12 cellular contexts compared by ENCODE assay signal in genomic region chr21:45829566-45830147, GRCh38.
DNase-seq lines count a peak whose midpoint lies in the region; ATAC-seq and TF ChIP-seq lines count a peak whose summit lies in the region.
"Had no signal": no experiment of that assay in that cellular context is flagged by ENCODE, and none has a peak within 500 bp of the region (broad histone marks: within the 10 kb centered on the region; RNA-seq: fewer than 3 reads in every experiment).

No MANE protein-coding gene starts in this region.

- no peak overlapping the region for H2BK20ac ChIP-seq in IMR-90 (ENCODE audit: low read depth, low read length)

- peak overlapping the region; percentile 47 for H2AFZ ChIP-seq in IMR-90 (replicated peaks; ENCODE audit: low read length, poor library complexity)

- dilution Hi-C loops in IMR-90 (cut with HindIII; ENCODE audit: low sequenced_read_pairs, unreplicated experiment) = no loop called here

- H4K8ac ChIP-seq in IMR-90 (ENCODE audit: low read depth in 2 of 2, low read length in 2 of 2) = no peak overlapping the region

- in situ Hi-C loops in IMR-90 (cut with MboI; ENCODE audit: low sequenced_read_pairs) = loop anchor here (10.0 kb wide), 2 partner anchors 365 to 685 kb away; no protein-coding TSS in a partner anchor

- H3K27ac Mint-ChIP-seq in activated naive CD4-positive, alpha-beta T cell treated with anti-CD3 and anti-CD28 coated beads, Interleukin-2, amount 10 ng/mL, durations not matched to agents 7 days and 5 days = no peak overlapping the region

- peak overlapping the region in 3 of 11 experiments; percentile 43 to 73 (median 47); a peak in 4 of 22 replicates for H3K9ac ChIP-seq in BLaER1 treated with 17β-estradiol and CSF1 and Interleukin-3, amounts not matched to agents 10 nM and 100 nM
- H3K9ac ChIP-seq in IMR-90 (ENCODE audit: low read depth, low read length) = no peak overlapping the region

- H3K79me1 ChIP-seq in IMR-90 (ENCODE audit: low read depth in 1 of 2, low read length in 2 of 2) = no peaks in the 10 kb centered on the region

- no peak overlapping the region for H3K4me3 Mint-ChIP-seq in activated naive CD4-positive, alpha-beta T cell treated with anti-CD3 and anti-CD28 coated beads, Interleukin-2, amount 10 ng/mL, durations not matched to agents 7 days and 5 days

- no peaks in the 10 kb centered on the region for H3K27me3 Mint-ChIP-seq in activated naive CD4-positive, alpha-beta T cell treated with anti-CD3 and anti-CD28 coated beads, Interleukin-2, amount 10 ng/mL, durations not matched to agents 7 days and 5 days

- peaks cover 14% of the 10 kb centered on the region for H3K4me1 Mint-ChIP-seq in activated naive CD4-positive, alpha-beta T cell treated with anti-CD3 and anti-CD28 coated beads, Interleukin-2, amount 10 ng/mL, durations not matched to agents 7 days and 5 days

- CTCF ChIA-PET in IMR-90 (lab: Yijun Ruan, JAX) = no interaction called here
- CTCF ChIA-PET in activated naive CD4-positive, alpha-beta T cell treated with anti-CD3 and anti-CD28 coated beads, Interleukin-2, amount 10 ng/mL, durations not matched to agents 7 days and 5 days (lab: Charles Lee) = interaction anchor here (1.3 kb wide), 1 partner anchor 52 kb away, joined by 3 read pairs; no protein-coding TSS in a partner anchor

- no peaks in the 10 kb centered on the region for H3K27me3 ChIP-seq in BLaER1 treated with 17β-estradiol and CSF1 and Interleukin-3, amounts not matched to agents 10 nM and 100 nM
- H3K27me3 ChIP-seq in IMR-90 (ENCODE audit: control insufficient read depth, insufficient read depth, low read length) (no peaks in the 10 kb centered on the region; the same call in 1 of the 2 replicates), spleen (replicated peaks in 1 of 7) (no peaks in the 10 kb centered on the region)

- ATAC-seq in IMR-90 (ENCODE audit: low read depth) (no peak), GM21447 (IDR thresholded peaks at IDR 0.05; ENCODE audit: unreplicated experiment) (no peak)

- H3K4me3 ChIP-seq in BLaER1 treated with 17β-estradiol and CSF1 and Interleukin-3, amounts not matched to agents 10 nM and 100 nM = no peak overlapping the region
- H3K4me3 ChIP-seq in IMR-90 (ENCODE audit: insufficient read depth, low read depth, low read length) (no peak overlapping the region), spleen (no peak overlapping the region)
- H3K4me3 ChIP-seq: SJCRH30 had no signal

- peaks cover 17 to 37% (median 26%) of the 10 kb centered on the region in 11 experiments for H3K9me3 ChIP-seq in BLaER1 treated with 17β-estradiol and CSF1 and Interleukin-3, amounts not matched to agents 10 nM and 100 nM (replicated peaks in 1 of 11)
- no peaks in the 10 kb centered on the region for H3K9me3 ChIP-seq in IMR-90 (ENCODE audit: control insufficient read depth, insufficient read depth, low read length)
- peaks cover 0 to 11% (median 0%) of the 10 kb centered on the region in 8 donors for H3K9me3 ChIP-seq in spleen
- H3K9me3 ChIP-seq: SJCRH30 had no signal

- no peak overlapping the region for H3K23ac ChIP-seq in IMR-90 (ENCODE audit: low read depth, low read length)

- H2AK9ac ChIP-seq in IMR-90 (replicated peaks; ENCODE audit: low read depth, low read length, poor library complexity) = no peak overlapping the region

- H2BK120ac ChIP-seq in IMR-90 (ENCODE audit: low read depth, low read length) = no peak overlapping the region

- DNase-seq in IMR-90 (no peak), ecto neural progenitor cell (ENCODE audit: low spot score) (peak; percentile 36), spleen (peak; percentile 43), C1 segment of cervical spinal cord (lab: John Stamatoyannopoulos, UW) (no peak)
- DNase-seq in activated naive CD4-positive, alpha-beta T cell treated with anti-CD3 and anti-CD28 coated beads, Interleukin-2, amount 10 ng/mL, durations not matched to agents 7 days and 5 days = no peak
- DNase-seq: ACHN, GF-D8, OCI-M1, RPMI8226, SJCRH30 had no signal

- no peaks in the 10 kb centered on the region for H3K9me1 ChIP-seq in IMR-90 (ENCODE audit: insufficient read depth, low read length)

- H3K56ac ChIP-seq in IMR-90 (ENCODE audit: extremely low read depth, insufficient read depth, low read length) = no peak overlapping the region

- no peak overlapping the region; the same call in 1 of the 2 replicates for H4K91ac ChIP-seq in IMR-90 (ENCODE audit: insufficient read depth, low read depth, low read length)

- no peak overlapping the region for H4K5ac ChIP-seq in IMR-90 (ENCODE audit: low read depth, low read length)

- H3K36me3 ChIP-seq in BLaER1 treated with 17β-estradiol and CSF1 and Interleukin-3, amounts not matched to agents 10 nM and 100 nM = peaks cover 0 to 34% (median 15%) of the 10 kb centered on the region in 11 experiments; a peak in 13 of 22 replicates
- H3K36me3 ChIP-seq in IMR-90 (ENCODE audit: control insufficient read depth, insufficient read depth, low read length) = no peaks in the 10 kb centered on the region; the same call in 1 of the 2 replicates
- H3K36me3 ChIP-seq in spleen = no peaks in the 10 kb centered on the region
- H3K36me3 ChIP-seq: SJCRH30 had no signal

- H2BK15ac ChIP-seq in IMR-90 (ENCODE audit: low read depth, low read length) = no peak overlapping the region

- H3K18ac ChIP-seq in IMR-90 (ENCODE audit: low read depth, low read length) = no peak overlapping the region

- no peak for TF ChIP-seq RAD21 in IMR-90 (IDR thresholded peaks at IDR 0.05; ENCODE audit: low read length)

- no peak for TF ChIP-seq CTCF in IMR-90 (conservative IDR thresholded peaks at IDR 0.05; ENCODE audit: low read depth, low read length)
- TF ChIP-seq CTCF in spleen (IDR thresholded peaks at IDR 0.05 in 8 of 11, conservative IDR thresholded peaks at IDR 0.05 in 3 of 11) = no peak

- peaks cover 0 to 48% (median 0%) of the 10 kb centered on the region in 11 experiments; a peak in 4 of 22 replicates for H4K20me1 ChIP-seq in BLaER1 treated with 17β-estradiol and CSF1 and Interleukin-3, amounts not matched to agents 10 nM and 100 nM
- no peaks in the 10 kb centered on the region for H4K20me1 ChIP-seq in IMR-90 (ENCODE audit: insufficient read depth, low read length)

- POLR2A ChIA-PET in IMR-90 (lab: Charles Lee; ENCODE audit: unreplicated experiment) = no interaction called here

- intact Hi-C loops in IMR-90 (cut with micrococcal nuclease) = no loop called here
- intact Hi-C loops in spleen (cut with DNase I; ENCODE audit: low total_unique reads) = no loop called here

- no peak overlapping the region for H2AK5ac ChIP-seq in IMR-90 (ENCODE audit: low read depth, low read length)

- H3K14ac ChIP-seq in IMR-90 (replicated peaks; ENCODE audit: low read depth, low read length) = no peak overlapping the region

- H3K4me2 ChIP-seq in BLaER1 treated with 17β-estradiol and CSF1 and Interleukin-3, amounts not matched to agents 10 nM and 100 nM = peak overlapping the region in 8 of 11 experiments; percentile 63 to 87 (median 78); a peak in 17 of 22 replicates
- no peak overlapping the region for H3K4me2 ChIP-seq in IMR-90 (ENCODE audit: low read depth, low read length)

- BruUV-seq in IMR-90 (replicated peaks; lab: Mats Ljungman, UMichigan) = no TSS peak

- WGBS in IMR-90 (ENCODE audit: extremely low coverage in 2 of 2, insufficient read length in 1 of 2), 2 experiments = 89% methylated on average over 6 of the region's 8 CpGs; no CpG with 5 or more reads in 1 of the 2 experiments
- 78 to 92% (median 91%) methylated on average over 7 to 8 of the region's 8 CpGs for WGBS in spleen, 5 donors

- peaks cover 11 to 95% (median 79%) of the 10 kb centered on the region in 10 experiments for H3K4me1 ChIP-seq in BLaER1 treated with 17β-estradiol and CSF1 and Interleukin-3, amounts not matched to agents 10 nM and 100 nM
- H3K4me1 ChIP-seq in IMR-90 (ENCODE audit: control insufficient read depth, insufficient read depth, low read length) (peaks cover 5% of the 10 kb centered on the region; the same call in 1 of the 2 replicates), spleen (peaks cover 0 to 13% (median 0%) of the 10 kb centered on the region in 6 donors)
- H3K4me1 ChIP-seq: SJCRH30 had no signal

- H2BK5ac ChIP-seq in IMR-90 (ENCODE audit: low read depth, low read length, poor library complexity, severe bottlenecking) = no peak overlapping the region

- peak overlapping the region in 5 of 11 experiments; percentile 66 to 87 (median 83); a peak in 10 of 22 replicates for H3K27ac ChIP-seq in BLaER1 treated with 17β-estradiol and CSF1 and Interleukin-3, amounts not matched to agents 10 nM and 100 nM
- no peak overlapping the region for H3K27ac ChIP-seq in IMR-90 (ENCODE audit: insufficient read depth, low read length)
- no peak overlapping the region for H3K27ac ChIP-seq in spleen
- H3K27ac ChIP-seq: SJCRH30 had no signal

- H3K9me3 Mint-ChIP-seq in activated naive CD4-positive, alpha-beta T cell treated with anti-CD3 and anti-CD28 coated beads, Interleukin-2, amount 10 ng/mL, durations not matched to agents 7 days and 5 days = peaks cover 6% of the 10 kb centered on the region

- H3K4ac ChIP-seq in IMR-90 (ENCODE audit: low read depth, low read length) = no peak overlapping the region

- no peaks in the 10 kb centered on the region for H3K36me3 Mint-ChIP-seq in activated naive CD4-positive, alpha-beta T cell treated with anti-CD3 and anti-CD28 coated beads, Interleukin-2, amount 10 ng/mL, durations not matched to agents 7 days and 5 days

- TF ChIP-seq POLR2A in IMR-90 (IDR thresholded peaks at IDR 0.05; ENCODE audit: low read depth, low read length) (no peak), spleen (IDR thresholded peaks at IDR 0.05) (no peak)

TF ChIP-seq in IMR-90, 13 proteins besides CTCF, POLR2A, EP300 and RAD21:
- TF ChIP-seq CHD1 (IDR thresholded peaks at IDR 0.05; ENCODE audit: low read depth, low read length) (no peak), RCOR1 (IDR thresholded peaks at IDR 0.05; ENCODE audit: insufficient replicate concordance, low read length) (no peak), CEBPB (IDR thresholded peaks at IDR 0.05; ENCODE audit: low read depth, low read length) (no peak), BHLHE40 (IDR thresholded peaks at IDR 0.05; ENCODE audit: low read depth, low read length) (no peak), MXI1 (IDR thresholded peaks at IDR 0.05; ENCODE audit: borderline replicate concordance, low read depth, low read length) (no peak), RFX5 (IDR thresholded peaks at IDR 0.05; ENCODE audit: low read depth, low read length) (no peak), USF2 (IDR thresholded peaks at IDR 0.05; ENCODE audit: low read depth, low read length) (no peak)

Comparison
In these comparisons a context has a peak if more than half of its experiments do, and no peak if none do; other contexts are left out.
1. DNase-seq: peak in ecto neural progenitor cell (single experiment) and spleen (single experiment); none in IMR-90 (single experiment), activated naive CD4-positive, alpha-beta T cell treated with anti-CD3 and anti-CD28 coated beads, Interleukin-2, amount 10 ng/mL, durations not matched to agents 7 days and 5 days (single experiment) and C1 segment of cervical spinal cord (0 of 14).